1 cellular context compared by ENCODE assay signal in the genomic region with DNA sequence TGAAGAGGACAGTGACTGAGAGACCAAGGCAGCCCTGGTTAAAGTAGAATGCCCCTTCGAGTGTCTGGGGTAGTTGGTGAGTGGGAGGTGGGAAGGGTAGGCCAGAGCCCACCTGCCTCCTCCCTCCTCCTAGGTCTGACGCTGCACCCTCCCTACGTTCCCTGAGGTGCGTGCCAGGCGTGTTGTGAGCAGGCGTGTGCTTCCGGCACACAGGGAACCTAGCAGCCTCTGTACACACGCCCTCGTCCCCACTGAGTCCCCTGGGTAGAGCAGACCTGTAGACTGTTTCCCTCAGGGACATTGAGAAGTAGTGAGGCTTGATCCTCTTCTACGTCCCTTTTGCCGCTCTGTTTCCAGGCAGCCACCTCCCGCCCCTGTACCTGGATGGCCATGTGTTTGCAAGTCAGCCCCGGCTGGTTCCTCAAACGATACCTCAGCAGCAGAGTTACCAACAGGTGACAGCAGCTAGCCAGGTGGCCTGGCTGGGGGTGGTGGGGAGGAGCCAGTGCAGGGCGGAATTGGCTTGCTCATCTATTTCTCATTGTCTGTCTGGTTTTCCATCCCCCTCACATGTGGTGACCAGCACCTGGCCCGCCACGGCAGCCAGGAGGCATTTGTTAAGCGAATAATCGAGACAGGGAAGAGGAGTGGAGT.
TF ChIP-seq lines count a peak whose summit lies in the region.

No MANE protein-coding gene starts in this region.

TF ChIP-seq in K562, 482 proteins besides CTCF, POLR2A, EP300 and RAD21:
- TF ChIP-seq POLR2G (IDR thresholded peaks at IDR 0.05; ENCODE audit: low read depth, low read length) (peak; percentile 39; the same call in 1 of the 2 replicates), ZBTB17 (CRISPR knock-in tag; IDR thresholded peaks at IDR 0.05) (no peak), CXXC5 (CRISPR knock-in tag; IDR thresholded peaks at IDR 0.05) (no peak), RBM25 (IDR thresholded peaks at IDR 0.05; ENCODE audit: low read depth, low read length, severe bottlenecking) (no peak), TAL1 (IDR thresholded peaks at IDR 0.05) (no peak)
- TF ChIP-seq, protein P1, sequence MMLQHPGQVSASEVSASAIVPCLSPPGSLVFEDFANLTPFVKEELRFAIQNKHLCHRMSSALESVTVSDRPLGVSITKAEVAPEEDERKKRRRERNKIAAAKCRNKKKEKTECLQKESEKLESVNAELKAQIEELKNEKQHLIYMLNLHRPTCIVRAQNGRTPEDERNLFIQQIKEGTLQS (IDR thresholded peaks at IDR 0.05), result no peak
- TF ChIP-seq, protein P1 (CRISPR knock-in tag; conservative IDR thresholded peaks at IDR 0.05), result no peak
